In genomic region chr19:57103573-57104277, GRCh38 we compare ENCODE assay signal across 9 cellular contexts. TPM values are rescaled to one million over a fixed set of nuclear protein-coding genes. Genes with fewer than 3 reads are reported as not detected.
DNase-seq lines count a peak whose midpoint lies in the region; ATAC-seq and TF ChIP-seq lines count a peak whose summit lies in the region.
"Had no signal": no experiment of that assay in that cellular context is flagged by ENCODE, and none has a peak within 500 bp of the region (broad histone marks: within the 10 kb centered on the region; RNA-seq: fewer than 3 reads in every experiment).

No MANE protein-coding gene starts in this region.

- H3K27me3 ChIP-seq in left lung = peaks cover 14 to 49% of the 10 kb centered on the region in 2 donors

- H3K4me3 ChIP-seq in left lung = peak overlapping the region in 1 of 2 donors; percentile 1

- intact Hi-C loops in left lung (cut with DNase I) = no loop called here

- H3K9me3 Mint-ChIP-seq in central memory CD8-positive, alpha-beta T cell = peaks cover 5% of the 10 kb centered on the region

- TF ChIP-seq CTCF in left lung (IDR thresholded peaks at IDR 0.05) = peak; percentile 72 to 81

- no peak overlapping the region for H3K27ac ChIP-seq in left lung

- peak overlapping the region; percentile 36 for H3K27ac Mint-ChIP-seq in central memory CD8-positive, alpha-beta T cell (ENCODE audit: low read depth)

- H3K36me3 Mint-ChIP-seq in central memory CD8-positive, alpha-beta T cell (ENCODE audit: insufficient read depth) = no peaks in the 10 kb centered on the region

- H3K9me3 ChIP-seq in left lung = peaks cover 0 to 33% of the 10 kb centered on the region in 2 donors

- H3K4me1 ChIP-seq in left lung = peaks cover 0 to 3% of the 10 kb centered on the region in 2 donors

- peaks cover 12% of the 10 kb centered on the region for H3K27me3 Mint-ChIP-seq in central memory CD8-positive, alpha-beta T cell

- H3K36me3 ChIP-seq in left lung = no peaks in the 10 kb centered on the region

- ATAC-seq in activated CD4-positive, CD25-positive, alpha-beta regulatory T cell treated with anti-CD3 and anti-CD28 coated beads, Interleukin-2, amount 50 U/mL, for 24 hours = peak; percentile 53 to 56
- no peak for ATAC-seq in central memory CD8-positive, alpha-beta T cell (replicated peaks; ENCODE audit: extremely low read depth, poor library complexity, severe bottlenecking)
- ATAC-seq in left lung (peak; percentile 86), GM21576 (IDR thresholded peaks at IDR 0.05; ENCODE audit: unreplicated experiment) (no peak)

- DNase-seq in DMS53 (lab: John Stamatoyannopoulos, UW) (peak; percentile 61), DMS53 treated with DMSO at 0.1 percent for 48 hours (lab: John Stamatoyannopoulos, UW; ENCODE audit: unreplicated experiment) (no peak), NCI-H146 (lab: John Stamatoyannopoulos, UW) (peak; percentile 28), left lung (peak in 1 of 2 donors; percentile 39)
- peak; percentile 34 to 51 for DNase-seq in central memory CD8-positive, alpha-beta T cell (ENCODE audit: low spot score in 2 of 2)
- peak; percentile 60 for DNase-seq in stimulated activated CD4-positive, alpha-beta T cell treated with anti-CD3 and anti-CD28 coated beads, Interleukin-4, amount 100 ng/mL, for 24 hours

- peaks cover 12% of the 10 kb centered on the region for H3K4me1 Mint-ChIP-seq in central memory CD8-positive, alpha-beta T cell

- peak overlapping the region; percentile 44 for H3K4me3 Mint-ChIP-seq in central memory CD8-positive, alpha-beta T cell

RNA-seq across cellular contexts. Expression of gene USP29, which starts 16.1 kb away (rescaled TPM):
- total RNA-seq in left lung = not detected
- total RNA-seq: urinary bladder had no signal

RNA-seq across cellular contexts. Expression of gene ZIM3, which starts 41.3 kb away (rescaled TPM):
- total RNA-seq in left lung = not detected
- total RNA-seq: urinary bladder had no signal

Comparison
In these comparisons a context has a peak if more than half of its experiments do, and no peak if none do; other contexts are left out.
1. ATAC-seq: peak in activated CD4-positive, CD25-positive, alpha-beta regulatory T cell treated with anti-CD3 and anti-CD28 coated beads, Interleukin-2, amount 50 U/mL, for 24 hours (2 of 2) and left lung (single experiment); none in central memory CD8-positive, alpha-beta T cell (single experiment) and GM21576 (single experiment).